In the genomic region with DNA sequence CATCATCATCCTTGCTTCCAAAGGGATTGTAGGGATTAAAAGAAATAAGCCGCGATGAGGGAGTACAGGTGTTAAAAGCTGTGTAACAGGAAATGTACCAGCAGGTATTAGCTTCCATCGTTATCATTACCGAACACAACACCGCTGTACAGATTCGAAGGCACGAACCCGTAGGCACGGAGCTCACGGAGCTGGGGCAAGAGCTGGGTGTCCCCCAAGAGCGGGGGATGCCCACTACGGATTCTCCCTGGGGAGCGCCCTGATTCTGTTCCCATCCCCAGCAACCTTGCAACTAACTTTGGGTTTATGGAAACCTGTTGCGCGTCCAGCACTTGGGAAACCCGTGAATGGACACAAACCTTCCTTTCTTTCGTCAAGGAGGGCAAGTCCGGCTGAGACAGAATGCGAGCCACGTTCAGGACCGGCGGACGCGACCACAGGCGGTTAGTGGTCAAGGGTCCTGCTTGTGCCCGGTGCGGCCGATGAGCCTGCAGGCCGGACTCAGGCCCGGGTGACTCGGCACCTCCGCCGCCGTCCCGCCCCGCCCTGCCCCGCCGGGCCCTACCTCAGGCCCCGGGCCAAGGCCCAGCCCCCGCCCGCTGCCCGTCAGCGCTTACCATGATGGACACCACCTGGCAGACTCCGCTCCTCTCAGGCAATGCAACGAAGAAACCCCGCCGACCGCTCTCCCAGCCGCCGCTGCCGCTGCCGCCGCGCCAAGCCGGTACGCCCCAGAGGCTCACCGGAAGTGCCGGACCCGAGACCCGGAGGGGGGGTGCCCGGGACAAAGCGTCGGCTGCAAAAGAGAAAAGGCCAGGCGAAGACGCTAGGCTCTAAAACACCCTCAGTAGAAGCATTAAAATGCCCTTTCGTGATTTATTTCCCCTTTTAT, we compare ENCODE assay signal across 1 cellular context.
TF ChIP-seq lines count a peak whose summit lies in the region.

UFD1 (minus strand) TSS at position 728 of the 892 bp plus-strand sequence; CDS start at position 620, 108 bp downstream.

TF ChIP-seq in K562, 482 proteins besides CTCF, POLR2A, EP300 and RAD21 (continued from another document and continues in another):
- TF ChIP-seq, protein P1, sequence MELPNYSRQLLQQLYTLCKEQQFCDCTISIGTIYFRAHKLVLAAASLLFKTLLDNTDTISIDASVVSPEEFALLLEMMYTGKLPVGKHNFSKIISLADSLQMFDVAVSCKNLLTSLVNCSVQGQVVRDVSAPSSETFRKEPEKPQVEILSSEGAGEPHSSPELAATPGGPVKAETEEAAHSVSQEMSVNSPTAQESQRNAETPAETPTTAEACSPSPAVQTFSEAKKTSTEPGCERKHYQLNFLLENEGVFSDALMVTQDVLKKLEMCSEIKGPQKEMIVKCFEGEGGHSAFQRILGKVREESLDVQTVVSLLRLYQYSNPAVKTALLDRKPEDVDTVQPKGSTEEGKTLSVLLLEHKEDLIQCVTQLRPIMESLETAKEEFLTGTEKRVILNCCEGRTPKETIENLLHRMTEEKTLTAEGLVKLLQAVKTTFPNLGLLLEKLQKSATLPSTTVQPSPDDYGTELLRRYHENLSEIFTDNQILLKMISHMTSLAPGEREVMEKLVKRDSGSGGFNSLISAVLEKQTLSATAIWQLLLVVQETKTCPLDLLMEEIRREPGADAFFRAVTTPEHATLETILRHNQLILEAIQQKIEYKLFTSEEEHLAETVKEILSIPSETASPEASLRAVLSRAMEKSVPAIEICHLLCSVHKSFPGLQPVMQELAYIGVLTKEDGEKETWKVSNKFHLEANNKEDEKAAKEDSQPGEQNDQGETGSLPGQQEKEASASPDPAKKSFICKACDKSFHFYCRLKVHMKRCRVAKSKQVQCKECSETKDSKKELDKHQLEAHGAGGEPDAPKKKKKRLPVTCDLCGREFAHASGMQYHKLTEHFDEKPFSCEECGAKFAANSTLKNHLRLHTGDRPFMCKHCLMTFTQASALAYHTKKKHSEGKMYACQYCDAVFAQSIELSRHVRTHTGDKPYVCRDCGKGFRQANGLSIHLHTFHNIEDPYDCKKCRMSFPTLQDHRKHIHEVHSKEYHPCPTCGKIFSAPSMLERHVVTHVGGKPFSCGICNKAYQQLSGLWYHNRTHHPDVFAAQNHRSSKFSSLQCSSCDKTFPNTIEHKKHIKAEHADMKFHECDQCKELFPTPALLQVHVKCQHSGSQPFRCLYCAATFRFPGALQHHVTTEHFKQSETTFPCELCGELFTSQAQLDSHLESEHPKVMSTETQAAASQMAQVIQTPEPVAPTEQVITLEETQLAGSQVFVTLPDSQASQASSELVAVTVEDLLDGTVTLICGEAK (IDR thresholded peaks at IDR 0.05): no peak
- TF ChIP-seq, protein P1 (CRISPR knock-in tag; IDR thresholded peaks at IDR 0.05): no peak
- TF ChIP-seq SRSF9 (IDR thresholded peaks at IDR 0.05; ENCODE audit: borderline replicate concordance, low read depth, low read length): no peak
- no peak for TF ChIP-seq YBX1 (IDR thresholded peaks at IDR 0.05)
- peak; percentile 85 for TF ChIP-seq RBFOX2 (IDR thresholded peaks at IDR 0.05; ENCODE audit: low read depth, low read length)
- TF ChIP-seq NR4A1 (CRISPR knock-in tag; IDR thresholded peaks at IDR 0.05): 0 out of 2 replicates have a peak, but pooled peaks have one; percentile 14
- TF ChIP-seq NR4A1 (tag; IDR thresholded peaks at IDR 0.05): no peak
- TF ChIP-seq ZBTB1 (CRISPR knock-in tag; IDR thresholded peaks at IDR 0.05; ENCODE audit: borderline replicate concordance, low read depth): no peak
- TF ChIP-seq TAF15 (IDR thresholded peaks at IDR 0.05; ENCODE audit: low read depth, low read length): no peak
- no peak; the same call in 1 of the 2 replicates for TF ChIP-seq GABPB2 (CRISPR knock-in tag; conservative IDR thresholded peaks at IDR 0.05)
- TF ChIP-seq ZFPM2 (CRISPR knock-in tag; IDR thresholded peaks at IDR 0.05): peak; percentile 95
- TF ChIP-seq TRIM24 (IDR thresholded peaks at IDR 0.05): no peak
- TF ChIP-seq, protein P2, sequence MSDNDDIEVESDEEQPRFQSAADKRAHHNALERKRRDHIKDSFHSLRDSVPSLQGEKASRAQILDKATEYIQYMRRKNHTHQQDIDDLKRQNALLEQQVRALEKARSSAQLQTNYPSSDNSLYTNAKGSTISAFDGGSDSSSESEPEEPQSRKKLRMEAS (CRISPR knock-in tag; IDR thresholded peaks at IDR 0.05): no peak
- TF ChIP-seq, protein P3, sequence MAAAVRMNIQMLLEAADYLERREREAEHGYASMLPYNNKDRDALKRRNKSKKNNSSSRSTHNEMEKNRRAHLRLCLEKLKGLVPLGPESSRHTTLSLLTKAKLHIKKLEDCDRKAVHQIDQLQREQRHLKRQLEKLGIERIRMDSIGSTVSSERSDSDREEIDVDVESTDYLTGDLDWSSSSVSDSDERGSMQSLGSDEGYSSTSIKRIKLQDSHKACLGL (CRISPR knock-in tag; IDR thresholded peaks at IDR 0.05; ENCODE audit: borderline replicate concordance, poor library complexity, severe bottlenecking): peak; percentile 13
- no peak for TF ChIP-seq NR0B1 (IDR thresholded peaks at IDR 0.05; ENCODE audit: partially characterized antibody)
- no peak for TF ChIP-seq SMAD3 (CRISPR knock-in tag; conservative IDR thresholded peaks at IDR 0.05)
- peak; percentile 36; the same call in 1 of the 2 replicates for TF ChIP-seq ELF2 (CRISPR knock-in tag; IDR thresholded peaks at IDR 0.05)
- peak; percentile 57; the same call in 1 of the 2 replicates for TF ChIP-seq HNRNPL (IDR thresholded peaks at IDR 0.05; ENCODE audit: low read depth, low read length)
- no peak for TF ChIP-seq SMARCB1 (IDR thresholded peaks at IDR 0.05; ENCODE audit: insufficient read length, low read depth)
- TF ChIP-seq TAF7 (tag; IDR thresholded peaks at IDR 0.05): 0 out of 2 replicates have a peak, but pooled peaks have one; percentile 45
- no peak for TF ChIP-seq THRAP3 (IDR thresholded peaks at IDR 0.05; ENCODE audit: borderline replicate concordance)
- no peak for TF ChIP-seq FOSL1 (tag; conservative IDR thresholded peaks at IDR 0.05)
- TF ChIP-seq, protein P4, sequence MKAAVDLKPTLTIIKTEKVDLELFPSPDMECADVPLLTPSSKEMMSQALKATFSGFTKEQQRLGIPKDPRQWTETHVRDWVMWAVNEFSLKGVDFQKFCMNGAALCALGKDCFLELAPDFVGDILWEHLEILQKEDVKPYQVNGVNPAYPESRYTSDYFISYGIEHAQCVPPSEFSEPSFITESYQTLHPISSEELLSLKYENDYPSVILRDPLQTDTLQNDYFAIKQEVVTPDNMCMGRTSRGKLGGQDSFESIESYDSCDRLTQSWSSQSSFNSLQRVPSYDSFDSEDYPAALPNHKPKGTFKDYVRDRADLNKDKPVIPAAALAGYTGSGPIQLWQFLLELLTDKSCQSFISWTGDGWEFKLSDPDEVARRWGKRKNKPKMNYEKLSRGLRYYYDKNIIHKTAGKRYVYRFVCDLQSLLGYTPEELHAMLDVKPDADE (conservative IDR thresholded peaks at IDR 0.05; ENCODE audit: control insufficient read depth, low read depth, low read length): no peak
- no peak; the same call in 1 of the 2 replicates for TF ChIP-seq HEY1 (CRISPR knock-in tag; IDR thresholded peaks at IDR 0.05; ENCODE audit: borderline replicate concordance)
- TF ChIP-seq POLR2G (IDR thresholded peaks at IDR 0.05; ENCODE audit: low read depth, low read length): peak; percentile 94
- TF ChIP-seq, protein P5, sequence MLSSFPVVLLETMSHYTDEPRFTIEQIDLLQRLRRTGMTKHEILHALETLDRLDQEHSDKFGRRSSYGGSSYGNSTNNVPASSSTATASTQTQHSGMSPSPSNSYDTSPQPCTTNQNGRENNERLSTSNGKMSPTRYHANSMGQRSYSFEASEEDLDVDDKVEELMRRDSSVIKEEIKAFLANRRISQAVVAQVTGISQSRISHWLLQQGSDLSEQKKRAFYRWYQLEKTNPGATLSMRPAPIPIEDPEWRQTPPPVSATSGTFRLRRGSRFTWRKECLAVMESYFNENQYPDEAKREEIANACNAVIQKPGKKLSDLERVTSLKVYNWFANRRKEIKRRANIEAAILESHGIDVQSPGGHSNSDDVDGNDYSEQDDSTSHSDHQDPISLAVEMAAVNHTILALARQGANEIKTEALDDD (IDR thresholded peaks at IDR 0.05): no peak
- TF ChIP-seq ZSCAN32 (CRISPR knock-in tag; IDR thresholded peaks at IDR 0.05): no peak
- TF ChIP-seq ZNF707 (CRISPR knock-in tag; conservative IDR thresholded peaks at IDR 0.05): no peak
- no peak for TF ChIP-seq MYBL2 (IDR thresholded peaks at IDR 0.05; ENCODE audit: low read depth)
- TF ChIP-seq MYBL2 (CRISPR knock-in tag; IDR thresholded peaks at IDR 0.05; ENCODE audit: borderline replicate concordance): no peak
- peak; percentile 95 for TF ChIP-seq KDM5B (IDR thresholded peaks at IDR 0.05; ENCODE audit: insufficient replicate concordance, low read depth, low read length)
- no peak for TF ChIP-seq DMBX1 (CRISPR knock-in tag; IDR thresholded peaks at IDR 0.05; ENCODE audit: borderline replicate concordance)
- TF ChIP-seq PCBP1 (IDR thresholded peaks at IDR 0.05; ENCODE audit: low read depth, low read length, poor library complexity, severe bottlenecking): peak; percentile 100
- TF ChIP-seq MNT (conservative IDR thresholded peaks at IDR 0.05): no peak
- TF ChIP-seq MCM7 (IDR thresholded peaks at IDR 0.05): no peak
- no peak for TF ChIP-seq KAT7 (CRISPR knock-in tag; IDR thresholded peaks at IDR 0.05; ENCODE audit: borderline replicate concordance)
- TF ChIP-seq COPS2 (conservative IDR thresholded peaks at IDR 0.05): no peak
- no peak for TF ChIP-seq STAT6 (CRISPR knock-in tag; IDR thresholded peaks at IDR 0.05)
- no peak for TF ChIP-seq ATF3 (IDR thresholded peaks at IDR 0.05)
- no peak; the same call in 1 of the 2 replicates for TF ChIP-seq ATF3 (CRISPR knock-in tag; conservative IDR thresholded peaks at IDR 0.05)
- TF ChIP-seq CCAR2 (IDR thresholded peaks at IDR 0.05; ENCODE audit: low read depth, low read length): no peak
